1 cellular context compared by ENCODE assay signal in genomic region chr13:97109256-97109655, GRCh38.
TF ChIP-seq lines count a peak whose summit lies in the region.

No MANE protein-coding gene starts in this region.

TF ChIP-seq in IMR-90, 13 proteins besides CTCF, POLR2A, EP300 and RAD21 (continued from another document):
- TF ChIP-seq MXI1 (IDR thresholded peaks at IDR 0.05; ENCODE audit: borderline replicate concordance, low read depth, low read length) (no peak), BHLHE40 (IDR thresholded peaks at IDR 0.05; ENCODE audit: low read depth, low read length) (no peak), MAFK (IDR thresholded peaks at IDR 0.05; ENCODE audit: low read depth, low read length) (no peak), MAZ (IDR thresholded peaks at IDR 0.05; ENCODE audit: borderline replicate concordance, low read depth, low read length) (no peak), CEBPB (IDR thresholded peaks at IDR 0.05; ENCODE audit: low read depth, low read length) (no peak), ELK1 (IDR thresholded peaks at IDR 0.05; ENCODE audit: borderline replicate concordance, low read depth, low read length) (no peak), NFE2L2 (IDR thresholded peaks at IDR 0.05; ENCODE audit: low read depth, low read length) (no peak)
TF ChIP-seq in IMR-90: peak in this region for 0.
